In the genomic region with DNA sequence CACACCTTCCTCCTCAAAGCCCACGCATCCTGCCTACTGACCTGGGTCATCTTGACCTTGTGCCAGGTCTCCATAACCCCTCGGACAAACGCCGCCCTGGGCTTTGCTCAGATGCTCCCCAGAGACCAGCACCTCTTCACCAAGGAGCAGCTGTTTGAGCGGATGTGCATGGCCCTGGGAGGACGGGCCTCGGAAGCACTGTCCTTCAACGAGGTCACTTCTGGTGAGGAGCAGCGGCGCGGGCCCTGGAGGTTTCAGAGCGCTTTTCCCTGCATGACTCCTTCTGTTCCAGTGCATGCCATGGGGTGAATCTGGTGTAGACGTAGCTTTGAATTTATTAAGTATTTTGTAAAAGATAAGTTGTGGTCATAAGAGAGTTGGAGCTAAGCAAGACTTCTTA, we compare ENCODE assay signal across 17 cellular contexts. TPM values are rescaled to one million over a fixed set of nuclear protein-coding genes. Genes with fewer than 3 reads are reported as not detected.
A peak's percentile ranks its signal among the peaks of the same experiment; 100 is the strongest.
DNase-seq lines count a peak whose midpoint lies in the region; ATAC-seq and TF ChIP-seq lines count a peak whose summit lies in the region.
"Had no signal": no experiment of that assay in that cellular context is flagged by ENCODE, and none has a peak within 500 bp of the region (broad histone marks: within the 10 kb centered on the region; RNA-seq: fewer than 3 reads in every experiment).

No MANE protein-coding gene starts in this region.

- intact Hi-C loops in posterior vena cava (cut with DNase I): no loop called here

- no peak for DNase-seq in stimulated activated naive CD8-positive, alpha-beta T cell treated with anti-CD3 and anti-CD28 coated beads, Interleukin-15, amount 100 ng/mL, for 72 hours
- DNase-seq in endothelial cell (ENCODE audit: low spot score) (no peak), posterior vena cava (ENCODE audit: low spot score) (peak; percentile 60), ecto neural progenitor cell (ENCODE audit: low spot score) (no peak), cerebellum (ENCODE audit: low spot score) (no peak), NCI-H128 (lab: John Stamatoyannopoulos, UW; ENCODE audit: unreplicated experiment) (no peak)
- DNase-seq: CD4-positive, alpha-beta T cell; CD8-positive, alpha-beta memory T cell; DMS53; DMS79 treated with DMSO at 0.1 percent for 48 hours; GF-D8; H9 had no signal

- TF ChIP-seq CTCF in endothelial cell (IDR thresholded peaks at IDR 0.05; ENCODE audit: unreplicated experiment): no peak

- H3K9me3 Mint-ChIP-seq in stimulated activated naive CD8-positive, alpha-beta T cell treated with anti-CD3 and anti-CD28 coated beads, Interleukin-15, Interleukin-2, amounts not matched to agents 100 ng/mL and 50 ng/mL, for 24 hours: no peaks in the 10 kb centered on the region
- H3K9me3 Mint-ChIP-seq in stimulated activated naive CD8-positive, alpha-beta T cell treated with anti-CD3 and anti-CD28 coated beads, Interleukin-15, amount 100 ng/mL, for 72 hours: no peaks in the 10 kb centered on the region
- no peaks in the 10 kb centered on the region for H3K9me3 Mint-ChIP-seq in endothelial cell (ENCODE audit: unreplicated experiment)
- H3K9me3 Mint-ChIP-seq: CD4-positive, alpha-beta T cell; CD8-positive, alpha-beta memory T cell; GM23338; H9 had no signal

- H3K36me3 Mint-ChIP-seq in stimulated activated naive CD8-positive, alpha-beta T cell treated with anti-CD3 and anti-CD28 coated beads, Interleukin-15, Interleukin-2, amounts not matched to agents 100 ng/mL and 50 ng/mL, for 24 hours (ENCODE audit: low read depth): peaks cover 67% of the 10 kb centered on the region
- H3K36me3 Mint-ChIP-seq in endothelial cell (ENCODE audit: low read depth, unreplicated experiment): peaks cover 62% of the 10 kb centered on the region

- peaks cover 28% of the 10 kb centered on the region for H3K4me1 Mint-ChIP-seq in stimulated activated naive CD8-positive, alpha-beta T cell treated with anti-CD3 and anti-CD28 coated beads, Interleukin-15, Interleukin-2, amounts not matched to agents 100 ng/mL and 50 ng/mL, for 24 hours (ENCODE audit: low read depth)
- peaks cover 46% of the 10 kb centered on the region for H3K4me1 Mint-ChIP-seq in stimulated activated naive CD8-positive, alpha-beta T cell treated with anti-CD3 and anti-CD28 coated beads, Interleukin-15, amount 100 ng/mL, for 72 hours
- no peaks in the 10 kb centered on the region for H3K4me1 Mint-ChIP-seq in endothelial cell (ENCODE audit: unreplicated experiment)
- H3K4me1 Mint-ChIP-seq: H9 had no signal

- peak overlapping the region; percentile 57 for H3K27ac Mint-ChIP-seq in stimulated activated naive CD8-positive, alpha-beta T cell treated with anti-CD3 and anti-CD28 coated beads, Interleukin-15, Interleukin-2, amounts not matched to agents 100 ng/mL and 50 ng/mL, for 24 hours
- no peak overlapping the region for H3K27ac Mint-ChIP-seq in stimulated activated naive CD8-positive, alpha-beta T cell treated with anti-CD3 and anti-CD28 coated beads, Interleukin-15, amount 100 ng/mL, for 72 hours
- no peak overlapping the region for H3K27ac Mint-ChIP-seq in endothelial cell (ENCODE audit: unreplicated experiment)
- H3K27ac Mint-ChIP-seq: B cell; CD4-positive, alpha-beta T cell; GM23338; H9 had no signal

- no peak for ATAC-seq in stimulated activated naive CD8-positive, alpha-beta T cell treated with anti-CD3 and anti-CD28 coated beads, Interleukin-15, amount 100 ng/mL, for 72 hours
- ATAC-seq: GM23338, HCT116 had no signal

- H3K4me3 Mint-ChIP-seq in stimulated activated naive CD8-positive, alpha-beta T cell treated with anti-CD3 and anti-CD28 coated beads, Interleukin-15, Interleukin-2, amounts not matched to agents 100 ng/mL and 50 ng/mL, for 24 hours: no peak overlapping the region
- H3K4me3 Mint-ChIP-seq in stimulated activated naive CD8-positive, alpha-beta T cell treated with anti-CD3 and anti-CD28 coated beads, Interleukin-15, amount 100 ng/mL, for 72 hours: no peak overlapping the region
- peak overlapping the region; percentile 59 for H3K4me3 Mint-ChIP-seq in endothelial cell (ENCODE audit: unreplicated experiment)
- H3K4me3 Mint-ChIP-seq: B cell; CD14-positive monocyte; CD4-positive, alpha-beta T cell; CD8-positive, alpha-beta memory T cell; GM23338; H9 had no signal

- H3K27me3 Mint-ChIP-seq in stimulated activated naive CD8-positive, alpha-beta T cell treated with anti-CD3 and anti-CD28 coated beads, Interleukin-15, Interleukin-2, amounts not matched to agents 100 ng/mL and 50 ng/mL, for 24 hours: no peaks in the 10 kb centered on the region
- no peaks in the 10 kb centered on the region for H3K27me3 Mint-ChIP-seq in stimulated activated naive CD8-positive, alpha-beta T cell treated with anti-CD3 and anti-CD28 coated beads, Interleukin-15, amount 100 ng/mL, for 72 hours
- peaks cover 4% of the 10 kb centered on the region for H3K27me3 Mint-ChIP-seq in endothelial cell (ENCODE audit: unreplicated experiment)
- H3K27me3 Mint-ChIP-seq: B cell; CD4-positive, alpha-beta T cell; CD8-positive, alpha-beta memory T cell had no signal

RNA-seq across cellular contexts. Expression of gene RPL13, which starts 7.6 kb away (rescaled TPM):
- 2,070 TPM for total RNA-seq in endothelial cell (ENCODE audit: unreplicated experiment)
- 1,000 to 10,000 TPM; 1,338 to 1,459 TPM for total RNA-seq in posterior vena cava
- total RNA-seq in cerebellum: 1,241 TPM

RNA-seq across cellular contexts. Expression of gene CPNE7, which starts 22.6 kb away (rescaled TPM):
- 5.5 TPM for total RNA-seq in endothelial cell (ENCODE audit: unreplicated experiment)
- total RNA-seq in posterior vena cava: under 1 TPM in 1 of 2 donors, not detected in 1; 0.71 TPM
- total RNA-seq in cerebellum: 8.8 TPM

RNA-seq across cellular contexts. Expression of gene SPG7, which starts 44.7 kb away (rescaled TPM):
- total RNA-seq in endothelial cell (ENCODE audit: unreplicated experiment) (207 TPM), posterior vena cava (10 to 100 TPM; 64.1 to 65.2 TPM), cerebellum (102 TPM)
